ENCODE assay signal across 8 cellular contexts in the genomic region with DNA sequence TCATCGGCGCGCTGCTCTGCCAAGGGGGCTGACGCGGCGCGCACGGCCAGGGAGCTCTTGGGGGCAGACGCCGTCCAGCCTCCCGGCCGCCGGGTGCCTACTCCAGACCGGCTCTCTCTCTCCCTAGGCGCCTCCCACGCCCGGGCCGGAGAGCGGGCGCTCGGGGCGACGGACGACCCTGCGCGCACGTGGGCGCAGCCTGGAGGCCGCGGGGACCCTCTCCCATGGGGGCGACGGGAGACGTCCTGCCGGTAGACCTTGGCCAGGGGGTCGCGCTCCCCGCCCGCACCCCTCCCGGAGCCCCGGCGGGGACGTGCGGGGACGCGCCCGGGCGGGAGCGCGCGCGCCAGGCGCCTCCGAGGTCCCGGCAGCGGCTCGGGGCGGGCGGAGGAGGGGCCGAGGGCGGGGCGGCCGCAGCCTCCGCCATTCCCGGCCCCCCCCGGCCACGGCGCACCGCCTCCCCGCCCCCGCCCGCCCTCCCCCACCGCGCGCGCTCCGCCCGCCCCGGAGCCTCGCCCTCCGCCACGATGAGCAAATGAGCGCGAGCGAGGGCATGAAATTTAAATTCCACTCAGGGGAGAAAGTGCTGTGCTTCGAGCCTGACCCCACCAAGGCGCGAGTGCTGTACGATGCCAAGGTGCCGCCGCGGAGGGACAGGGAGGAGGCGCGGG. TPM values are rescaled to one million over a fixed set of nuclear protein-coding genes. Genes with fewer than 3 reads are reported as not detected.
DNase-seq lines count a peak whose midpoint lies in the region; ATAC-seq and TF ChIP-seq lines count a peak whose summit lies in the region.

A gene with protein sequence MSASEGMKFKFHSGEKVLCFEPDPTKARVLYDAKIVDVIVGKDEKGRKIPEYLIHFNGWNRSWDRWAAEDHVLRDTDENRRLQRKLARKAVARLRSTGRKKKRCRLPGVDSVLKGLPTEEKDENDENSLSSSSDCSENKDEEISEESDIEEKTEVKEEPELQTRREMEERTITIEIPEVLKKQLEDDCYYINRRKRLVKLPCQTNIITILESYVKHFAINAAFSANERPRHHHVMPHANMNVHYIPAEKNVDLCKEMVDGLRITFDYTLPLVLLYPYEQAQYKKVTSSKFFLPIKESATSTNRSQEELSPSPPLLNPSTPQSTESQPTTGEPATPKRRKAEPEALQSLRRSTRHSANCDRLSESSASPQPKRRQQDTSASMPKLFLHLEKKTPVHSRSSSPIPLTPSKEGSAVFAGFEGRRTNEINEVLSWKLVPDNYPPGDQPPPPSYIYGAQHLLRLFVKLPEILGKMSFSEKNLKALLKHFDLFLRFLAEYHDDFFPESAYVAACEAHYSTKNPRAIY (plus strand): TSS at position 509 of the 671 bp plus-strand sequence. CDS start 27 bp downstream, at position 536.

- ATAC-seq in GM19452 (IDR thresholded peaks at IDR 0.05; ENCODE audit: unreplicated experiment) = peak; percentile 35
- peak; percentile 48 to 73 (median 66) for ATAC-seq in T-cell (replicated peaks in 1 of 4)
- ATAC-seq in GM18517 (IDR thresholded peaks at IDR 0.05; ENCODE audit: unreplicated experiment) = no peak

- H3K4me1 Mint-ChIP-seq in T-cell = peaks cover 31 to 50% (median 33%) of the 10 kb centered on the region in 3 donors

- POLR2A ChIA-PET in T-cell (lab: Charles Lee) = no interaction called here

- TF ChIP-seq CTCF in astrocyte of the spinal cord (IDR thresholded peaks at IDR 0.05; ENCODE audit: low read depth, low read length) (no peak), hepatocyte (IDR thresholded peaks at IDR 0.05; ENCODE audit: poor library complexity) (no peak)

- peak within 1 kb of the TSS; percentile 83 for H3K4me2 ChIP-seq in hepatocyte

- no peaks in the 10 kb centered on the region for H3K27me3 ChIP-seq in hepatocyte

- H3K27ac ChIP-seq in hepatocyte = peak within 1 kb of the TSS; percentile 94

- CTCF ChIA-PET in T-cell (lab: Charles Lee) = interaction anchor here (1.0 to 2.0 kb wide), 3 partner anchors 9 to 16 kb away, joined by 3 to 7 read pairs (median 3); no protein-coding TSS in a partner anchor

- H3K9me2 ChIP-seq in hepatocyte (replicated peaks; ENCODE audit: insufficient read depth) = no peaks in the 10 kb centered on the region

- no peaks in the 10 kb centered on the region for H3K4me1 ChIP-seq in hepatocyte (ENCODE audit: insufficient read depth)

- in situ Hi-C loops in astrocyte of the spinal cord (cut with HindIII; ENCODE audit: low sequenced_read_pairs) = no loop called here

- H3K9me3 ChIP-seq in hepatocyte (ENCODE audit: low read depth) = no peaks in the 10 kb centered on the region

- H3K27me3 Mint-ChIP-seq in T-cell = peaks cover 0 to 10% of the 10 kb centered on the region in 2 donors

- peak within 1 kb of the TSS; percentile 83 to 98 (median 95) for H3K4me3 Mint-ChIP-seq in T-cell

- H3K9me3 Mint-ChIP-seq in T-cell = no peaks in the 10 kb centered on the region

- peaks cover 10% of the 10 kb centered on the region for H3K79me2 ChIP-seq in hepatocyte

- H3K27ac Mint-ChIP-seq in T-cell = peak within 1 kb of the TSS; percentile 98 to 100

- H2AFZ ChIP-seq in hepatocyte = peak within 1 kb of the TSS; percentile 75

- 52% methylated on average over 26 of the region's 93 CpGs for WGBS in hepatocyte (ENCODE audit: low lambda C conversion rate, missing lambda C conversion rate)

- H3K36me3 Mint-ChIP-seq in T-cell = peaks cover 17% of the 10 kb centered on the region

- H3K4me3 ChIP-seq in astrocyte of the spinal cord (ENCODE audit: low read depth, low read length) = peak within 1 kb of the TSS; percentile 83
- peak within 1 kb of the TSS; percentile 59 for H3K4me3 ChIP-seq in hepatocyte

- H4K20me1 ChIP-seq in hepatocyte (ENCODE audit: insufficient read depth, poor library complexity, severe bottlenecking) = no peaks in the 10 kb centered on the region

- H3K36me3 ChIP-seq in hepatocyte (replicated peaks; ENCODE audit: insufficient read depth, low read depth) = no peaks in the 10 kb centered on the region

- DNase-seq in DMS114 treated with DMSO at 0.1 percent for 48 hours (lab: John Stamatoyannopoulos, UW; ENCODE audit: unreplicated experiment) (peak; percentile 6), HK-2 (ENCODE audit: unreplicated experiment) (peak; percentile 76), T-cell (peak in 20 of 34 experiments; percentile 26 to 68 (median 50)), astrocyte of the spinal cord (ENCODE audit: low read depth, low spot score) (peak; percentile 61), hepatocyte (ENCODE audit: low spot score) (peak; percentile 81), putamen (ENCODE audit: low spot score) (peak; percentile 74)

RNA-seq across cellular contexts. Expression of the gene that starts here (rescaled TPM):
- total RNA-seq in T-cell (100 to 1,000 TPM; 109 to 140 (median 133) TPM), hepatocyte (17.4 and 17.8 TPM in 2 replicates)
- 13.3 and 19.7 TPM in 2 replicates for polyA plus RNA-seq in hepatocyte

Comparison
In these comparisons a context has a peak if more than half of its experiments do, and no peak if none do; other contexts are left out.
1. DNase-seq: peak in every context shown above with its lines; median percentile 81 in hepatocyte; 76 in HK-2; 74 in putamen; 61 in astrocyte of the spinal cord; 50 in T-cell; 6 in DMS114 treated with DMSO at 0.1 percent for 48 hours.